In genomic region chr2:47072018-47072691, GRCh38 we compare ENCODE assay signal across 8 cellular contexts.
DNase-seq lines count a peak whose midpoint lies in the region; ATAC-seq and TF ChIP-seq lines count a peak whose summit lies in the region.

No MANE protein-coding gene starts in this region.

- TF ChIP-seq POLR2A in heart left ventricle (IDR thresholded peaks at IDR 0.05) (no peak), prostate gland (IDR thresholded peaks at IDR 0.05) (no peak)

- POLR2A ChIA-PET in activated CD4-positive, alpha-beta memory T cell treated with anti-CD3 and anti-CD28 coated beads for 36 hours (lab: Charles Lee) = interaction anchor here (1.0 kb wide), 1 partner anchor 22 kb away, joined by 4 read pairs; no protein-coding TSS in a partner anchor

- no peak overlapping the region for H3K4me3 Mint-ChIP-seq in activated naive CD4-positive, alpha-beta T cell treated with anti-CD3 and anti-CD28 coated beads for 36 hours
- no peak overlapping the region for H3K4me3 Mint-ChIP-seq in activated CD4-positive, alpha-beta memory T cell treated with anti-CD3 and anti-CD28 coated beads for 36 hours

- no peaks in the 10 kb centered on the region for H3K27me3 Mint-ChIP-seq in activated naive CD4-positive, alpha-beta T cell treated with anti-CD3 and anti-CD28 coated beads for 36 hours (ENCODE audit: low read depth)
- H3K27me3 Mint-ChIP-seq in activated CD4-positive, alpha-beta memory T cell treated with anti-CD3 and anti-CD28 coated beads for 36 hours = no peaks in the 10 kb centered on the region

- peaks cover 0 to 3% (median 0%) of the 10 kb centered on the region in 9 donors for H3K36me3 ChIP-seq in heart left ventricle
- no peaks in the 10 kb centered on the region for H3K36me3 ChIP-seq in prostate gland

- intact Hi-C loops in activated naive CD4-positive, alpha-beta T cell treated with anti-CD3 and anti-CD28 coated beads for 36 hours (cut with micrococcal nuclease) = no loop called here
- intact Hi-C loops in activated CD4-positive, alpha-beta memory T cell treated with anti-CD3 and anti-CD28 coated beads for 36 hours (cut with micrococcal nuclease) = no loop called here
- intact Hi-C loops in heart left ventricle (cut with DNase I) = loop anchor here in 2 of 10 donors (1.0 to 5.0 kb wide), 2 partner anchors 12 to 200 kb away; no protein-coding TSS in a partner anchor
- intact Hi-C loops in prostate gland (cut with DNase I) = loop anchor here (5.0 kb wide), 1 partner anchor 100 kb away; no protein-coding TSS in a partner anchor

- H3K9me3 Mint-ChIP-seq in activated naive CD4-positive, alpha-beta T cell treated with anti-CD3 and anti-CD28 coated beads for 36 hours = no peaks in the 10 kb centered on the region
- H3K9me3 Mint-ChIP-seq in activated CD4-positive, alpha-beta memory T cell treated with anti-CD3 and anti-CD28 coated beads for 36 hours = no peaks in the 10 kb centered on the region

- 37 to 51% (median 45%) methylated on average over 21 to 28 of the region's 28 CpGs for WGBS in heart left ventricle, 4 donors
- 83% methylated on average over 26 of the region's 28 CpGs for WGBS in prostate gland

- ATAC-seq in heart left ventricle = peak; percentile 69 to 86 (median 82)
- no peak for ATAC-seq in HG03135 (IDR thresholded peaks at IDR 0.05; ENCODE audit: unreplicated experiment)
- ATAC-seq in GM19324 (IDR thresholded peaks at IDR 0.05; ENCODE audit: low FRiP score, unreplicated experiment) = no peak

- peak overlapping the region; percentile 76 for H3K27ac Mint-ChIP-seq in activated naive CD4-positive, alpha-beta T cell treated with anti-CD3 and anti-CD28 coated beads for 36 hours
- peak overlapping the region; percentile 82 for H3K27ac Mint-ChIP-seq in activated CD4-positive, alpha-beta memory T cell treated with anti-CD3 and anti-CD28 coated beads for 36 hours

- H3K4me1 Mint-ChIP-seq in activated naive CD4-positive, alpha-beta T cell treated with anti-CD3 and anti-CD28 coated beads for 36 hours (ENCODE audit: low read depth) = peaks cover 32% of the 10 kb centered on the region
- H3K4me1 Mint-ChIP-seq in activated CD4-positive, alpha-beta memory T cell treated with anti-CD3 and anti-CD28 coated beads for 36 hours (ENCODE audit: low read depth) = peaks cover 31% of the 10 kb centered on the region

- H3K36me3 Mint-ChIP-seq in activated naive CD4-positive, alpha-beta T cell treated with anti-CD3 and anti-CD28 coated beads for 36 hours (ENCODE audit: low read depth) = peaks cover 8% of the 10 kb centered on the region
- H3K36me3 Mint-ChIP-seq in activated CD4-positive, alpha-beta memory T cell treated with anti-CD3 and anti-CD28 coated beads for 36 hours = peaks cover 15% of the 10 kb centered on the region

- peak in 7 of 12 donors; percentile 3 to 34 (median 18) for TF ChIP-seq CTCF in heart left ventricle (IDR thresholded peaks at IDR 0.05)
- TF ChIP-seq CTCF in prostate gland (IDR thresholded peaks at IDR 0.05) = no peak

- H3K9me3 ChIP-seq in heart left ventricle (no peaks in the 10 kb centered on the region), prostate gland (no peaks in the 10 kb centered on the region)

- H3K4me3 ChIP-seq in heart left ventricle (peak overlapping the region in 4 of 12 donors; percentile 4 to 23 (median 9)), prostate gland (no peak overlapping the region)

- peaks cover 30 to 99% (median 80%) of the 10 kb centered on the region in 12 donors for H3K4me1 ChIP-seq in heart left ventricle
- H3K4me1 ChIP-seq in prostate gland (replicated peaks) = peaks cover 20% of the 10 kb centered on the region

- H3K27ac ChIP-seq in heart left ventricle (peak overlapping the region; percentile 75 to 99 (median 94)), prostate gland (peak overlapping the region; percentile 23 to 76)

- DNase-seq in activated naive CD4-positive, alpha-beta T cell treated with anti-CD3 and anti-CD28 coated beads for 36 hours = no peak
- DNase-seq in activated naive CD4-positive, alpha-beta T cell treated with anti-CD3 and anti-CD28 coated beads, Interleukin-2, amount 50 U/mL, for 16 hours = no peak
- DNase-seq in activated CD4-positive, alpha-beta memory T cell treated with anti-CD3 and anti-CD28 coated beads for 36 hours = no peak
- DNase-seq in heart left ventricle (peak; percentile 92 to 94 (median 93)), prostate gland (ENCODE audit: low spot score) (no peak), OCI-M1 (lab: John Stamatoyannopoulos, UW) (no peak)

- CTCF ChIA-PET in activated naive CD4-positive, alpha-beta T cell treated with anti-CD3 and anti-CD28 coated beads for 36 hours (lab: Charles Lee) = no interaction called here
- CTCF ChIA-PET in activated CD4-positive, alpha-beta memory T cell treated with anti-CD3 and anti-CD28 coated beads for 36 hours (lab: Charles Lee) = interaction anchor here (1.9 kb wide), 1 partner anchor 251 kb away, joined by 5 read pairs; no protein-coding TSS in a partner anchor

- H3K27me3 ChIP-seq in heart left ventricle (no peaks in the 10 kb centered on the region), prostate gland (replicated peaks; ENCODE audit: insufficient read depth) (no peaks in the 10 kb centered on the region)

Comparison
In these comparisons a context has a peak if more than half of its experiments do, and no peak if none do; other contexts are left out.
1. DNase-seq: peak in heart left ventricle (5 of 5); none in activated naive CD4-positive, alpha-beta T cell treated with anti-CD3 and anti-CD28 coated beads for 36 hours (single experiment), activated naive CD4-positive, alpha-beta T cell treated with anti-CD3 and anti-CD28 coated beads, Interleukin-2, amount 50 U/mL, for 16 hours (single experiment), activated CD4-positive, alpha-beta memory T cell treated with anti-CD3 and anti-CD28 coated beads for 36 hours (single experiment), prostate gland (single experiment) and OCI-M1 (single experiment).
2. ATAC-seq: peak in heart left ventricle (4 of 4); none in HG03135 (single experiment) and GM19324 (single experiment).
3. CTCF ChIP-seq: peak in heart left ventricle (7 of 12); none in prostate gland (0 of 4).